20 cellular contexts compared by ENCODE assay signal in the genomic region with DNA sequence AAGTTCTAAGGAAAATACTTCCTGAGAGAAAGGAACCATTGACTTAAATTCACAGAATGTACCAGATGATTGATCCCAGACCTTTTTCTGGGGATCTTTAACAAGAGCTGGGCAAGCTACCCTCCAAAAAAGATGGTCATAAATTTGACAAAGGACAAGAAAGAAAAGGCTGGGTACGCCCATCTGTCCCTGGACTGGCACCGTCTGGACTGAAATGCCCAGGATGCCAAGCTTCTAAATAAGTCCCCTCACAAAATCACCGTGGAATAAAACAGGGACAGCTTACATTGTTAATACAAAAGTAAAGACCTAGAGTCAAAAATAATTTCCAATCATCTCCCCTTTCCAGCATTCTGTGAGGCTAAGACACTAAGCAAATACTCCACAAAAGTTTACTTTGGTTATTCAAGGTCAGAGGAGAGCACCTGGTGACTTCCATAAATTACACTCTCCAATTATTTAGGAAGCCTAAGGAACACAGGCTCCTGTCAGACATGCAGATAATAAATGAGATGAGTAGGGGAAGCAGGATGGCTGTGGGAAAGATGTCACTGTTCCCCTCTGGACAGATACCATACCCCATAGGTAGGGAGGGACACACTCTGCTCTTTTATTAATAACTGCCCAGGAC.
DNase-seq lines count a peak whose midpoint lies in the region; ATAC-seq and TF ChIP-seq lines count a peak whose summit lies in the region.
"Had no signal": no experiment of that assay in that cellular context is flagged by ENCODE, and none has a peak within 500 bp of the region (broad histone marks: within the 10 kb centered on the region; RNA-seq: fewer than 3 reads in every experiment).

No MANE protein-coding gene starts in this region.

- no peaks in the 10 kb centered on the region for H3K9me3 Mint-ChIP-seq in natural killer cell treated with Interleukin-12 subunit alpha and Interleukin-12 subunit beta and Interleukin-15 and Interleukin-18, amount 100 ng/mL, for 72 hours
- H3K9me3 Mint-ChIP-seq in natural killer cell (no peaks in the 10 kb centered on the region), memory B cell (no peaks in the 10 kb centered on the region)
- H3K9me3 Mint-ChIP-seq: nephron had no signal

- intact Hi-C loops in natural killer cell (cut with micrococcal nuclease), result no loop called here
- intact Hi-C loops in spleen (cut with DNase I; ENCODE audit: low total_unique reads), result no loop called here

- no peak for ATAC-seq in natural killer cell treated with Interleukin-12 subunit alpha and Interleukin-12 subunit beta and Interleukin-15 and Interleukin-18, amount 100 ng/mL, for 72 hours
- ATAC-seq in natural killer cell (no peak), memory B cell (ENCODE audit: low read depth) (no peak)
- ATAC-seq: sciatic nerve; stimulated activated naive CD8-positive, alpha-beta T cell treated with anti-CD3 and anti-CD28 coated beads, Interleukin-15, Interleukin-2, amounts not matched to agents 100 U/mL and 50 U/mL, for 24 hours had no signal

- peaks cover 13% of the 10 kb centered on the region for H3K36me3 Mint-ChIP-seq in natural killer cell treated with Interleukin-12 subunit alpha and Interleukin-12 subunit beta and Interleukin-15 and Interleukin-18, amount 100 ng/mL, for 72 hours
- H3K36me3 Mint-ChIP-seq in natural killer cell (no peaks in the 10 kb centered on the region), memory B cell (peaks cover 28% of the 10 kb centered on the region)

- no peaks in the 10 kb centered on the region for H3K4me1 ChIP-seq in spleen
- H3K4me1 ChIP-seq: parathyroid adenoma had no signal

- H3K4me3 Mint-ChIP-seq in natural killer cell treated with Interleukin-12 subunit alpha and Interleukin-12 subunit beta and Interleukin-15 and Interleukin-18, amount 100 ng/mL, for 72 hours, result no peak overlapping the region
- H3K4me3 Mint-ChIP-seq in natural killer cell, result no peak overlapping the region
- H3K4me3 Mint-ChIP-seq in memory B cell, result no peak overlapping the region
- H3K4me3 Mint-ChIP-seq: B cell, nephron had no signal

- H3K36me3 ChIP-seq in spleen, result peaks cover 2 to 97% (median 45%) of the 10 kb centered on the region in 6 donors

- TF ChIP-seq POLR2A in spleen (IDR thresholded peaks at IDR 0.05), result no peak

- H3K4me1 Mint-ChIP-seq in natural killer cell treated with Interleukin-12 subunit alpha and Interleukin-12 subunit beta and Interleukin-15 and Interleukin-18, amount 100 ng/mL, for 72 hours (ENCODE audit: low read depth in 2 of 2), result peaks cover 25 to 33% of the 10 kb centered on the region in 2 donors
- H3K4me1 Mint-ChIP-seq in natural killer cell, result peaks cover 5 to 10% of the 10 kb centered on the region in 2 donors
- H3K4me1 Mint-ChIP-seq in memory B cell, result peaks cover 6% of the 10 kb centered on the region

- H3K4me3 ChIP-seq in spleen, result no peak overlapping the region

- H3K27me3 ChIP-seq in spleen (replicated peaks in 1 of 7), result no peaks in the 10 kb centered on the region

- WGBS in spleen, 5 donors, result 91 to 96% (median 93%) methylated on average over 3 of the region's 3 CpGs

- DNase-seq in NCI-H1417 (lab: John Stamatoyannopoulos, UW) (peak in 2 of 3 experiments; percentile 3 to 54), NCI-H1417 treated with DMSO at 0.1 percent for 48 hours (lab: John Stamatoyannopoulos, UW) (no peak), natural killer cell (no peak), memory B cell (ENCODE audit: low spot score in 2 of 2) (no peak), spleen (no peak), NCI-H446 treated with DMSO at 0.1 percent for 48 hours (lab: John Stamatoyannopoulos, UW) (no peak), T-helper 9 cell (no peak)
- DNase-seq in natural killer cell treated with Interleukin-12 subunit alpha and Interleukin-12 subunit beta and Interleukin-15 and Interleukin-18, amount 100 ng/mL, for 72 hours (ENCODE audit: low spot score), result peak; percentile 16
- DNase-seq: activated CD4-positive, alpha-beta T cell treated with anti-CD3 and anti-CD28 coated beads for 1 hour; aorta; effector CD4-positive, alpha-beta T cell; H7; KG1; kidney; NCI-H2029; stimulated activated naive CD8-positive, alpha-beta T cell treated with anti-CD3 and anti-CD28 coated beads, Interleukin-15, Interleukin-2, amounts not matched to agents 100 U/mL and 50 U/mL, for 24 hours had no signal

- no peaks in the 10 kb centered on the region for H3K9me3 ChIP-seq in spleen

- TF ChIP-seq CTCF in natural killer cell (IDR thresholded peaks at IDR 0.05) (no peak), spleen (IDR thresholded peaks at IDR 0.05 in 8 of 11, conservative IDR thresholded peaks at IDR 0.05 in 3 of 11) (no peak)

- no peaks in the 10 kb centered on the region for H3K27me3 Mint-ChIP-seq in natural killer cell treated with Interleukin-12 subunit alpha and Interleukin-12 subunit beta and Interleukin-15 and Interleukin-18, amount 100 ng/mL, for 72 hours
- no peaks in the 10 kb centered on the region for H3K27me3 Mint-ChIP-seq in natural killer cell (ENCODE audit: low read depth in 2 of 2)
- no peaks in the 10 kb centered on the region for H3K27me3 Mint-ChIP-seq in memory B cell
- H3K27me3 Mint-ChIP-seq: B cell had no signal

- no peak overlapping the region for H3K27ac ChIP-seq in spleen
- H3K27ac ChIP-seq: parathyroid adenoma had no signal

- H3K27ac Mint-ChIP-seq in natural killer cell treated with Interleukin-12 subunit alpha and Interleukin-12 subunit beta and Interleukin-15 and Interleukin-18, amount 100 ng/mL, for 72 hours, result peak overlapping the region in 1 of 2 donors; percentile 81
- no peak overlapping the region for H3K27ac Mint-ChIP-seq in natural killer cell
- peak overlapping the region; percentile 17 for H3K27ac Mint-ChIP-seq in memory B cell
- H3K27ac Mint-ChIP-seq: B cell, nephron had no signal

Comparison
In these comparisons a context has a peak if more than half of its experiments do, and no peak if none do; other contexts are left out.
1. DNase-seq: peak in NCI-H1417 (2 of 3) and natural killer cell treated with Interleukin-12 subunit alpha and Interleukin-12 subunit beta and Interleukin-15 and Interleukin-18, amount 100 ng/mL, for 72 hours (single experiment); none in NCI-H1417 treated with DMSO at 0.1 percent for 48 hours (single experiment), natural killer cell (single experiment), memory B cell (0 of 2), spleen (single experiment), NCI-H446 treated with DMSO at 0.1 percent for 48 hours (single experiment) and T-helper 9 cell (single experiment).